Comparison of ENCODE assay signal across 14 cellular contexts in genomic region chr10:88949912-88950664, GRCh38. TPM values are rescaled to one million over a fixed set of nuclear protein-coding genes. Genes with fewer than 3 reads are reported as not detected.
DNase-seq lines count a peak whose midpoint lies in the region; ATAC-seq, FAIRE-seq and TF ChIP-seq lines count a peak whose summit lies in the region.
"Had no signal": no experiment of that assay in that cellular context is flagged by ENCODE, and none has a peak within 500 bp of the region (broad histone marks: within the 10 kb centered on the region; RNA-seq: fewer than 3 reads in every experiment).

No MANE protein-coding gene starts in this region.

- TF ChIP-seq CTCF in HEK293 (tag by site-specific recombination; IDR thresholded peaks at IDR 0.05) (no peak), VCaP (conservative IDR thresholded peaks at IDR 0.05) (no peak), hepatocyte (IDR thresholded peaks at IDR 0.05; ENCODE audit: poor library complexity) (no peak), spleen (IDR thresholded peaks at IDR 0.05 in 8 of 11, conservative IDR thresholded peaks at IDR 0.05 in 3 of 11) (no peak), pancreas (IDR thresholded peaks at IDR 0.05) (no peak)

- no peaks in the 10 kb centered on the region for H4K20me1 ChIP-seq in hepatocyte (ENCODE audit: insufficient read depth, poor library complexity, severe bottlenecking)

- CTCF ChIA-PET in HEK293 (lab: Yijun Ruan, JAX): interaction anchor here (0.6 to 1.2 kb wide), 2 partner anchors 13 to 743 kb away, joined by 3 read pairs; no protein-coding TSS in a partner anchor

- no peaks in the 10 kb centered on the region for H3K9me3 Mint-ChIP-seq in activated T-cell treated with anti-CD3 and anti-CD28 coated beads, Interleukin-2, amount 50 U/mL, for 24 hours
- H3K9me3 Mint-ChIP-seq: WTC11 had no signal

- no peak overlapping the region for H3K4me3 Mint-ChIP-seq in activated T-cell treated with anti-CD3 and anti-CD28 coated beads, Interleukin-2, amount 50 U/mL, for 24 hours
- H3K4me3 Mint-ChIP-seq: WTC11 had no signal

- H3K27me3 ChIP-seq in hepatocyte (no peaks in the 10 kb centered on the region), spleen (replicated peaks in 1 of 7) (no peaks in the 10 kb centered on the region), pancreas (no peaks in the 10 kb centered on the region)
- H3K27me3 ChIP-seq: brain microvascular endothelial cell had no signal

- WGBS in hepatocyte (ENCODE audit: low lambda C conversion rate, missing lambda C conversion rate): 63% methylated on average over 3 of the region's 3 CpGs
- WGBS in spleen, 5 donors: 55 to 80% (median 60%) methylated on average over 3 of the region's 3 CpGs
- WGBS in pancreas, 2 donors: 76 to 87% methylated on average over 3 of the region's 3 CpGs

- no peak overlapping the region for H3K27ac Mint-ChIP-seq in activated T-cell treated with anti-CD3 and anti-CD28 coated beads, Interleukin-2, amount 50 U/mL, for 24 hours

- H3K36me3 Mint-ChIP-seq in activated T-cell treated with anti-CD3 and anti-CD28 coated beads, Interleukin-2, amount 50 U/mL, for 24 hours (ENCODE audit: low read depth): peaks cover 3% of the 10 kb centered on the region
- H3K36me3 Mint-ChIP-seq: WTC11 had no signal

- H3K9me3 ChIP-seq in HEK293 (ENCODE audit: control insufficient read depth, insufficient read depth, low read depth, low read length): no peaks in the 10 kb centered on the region
- H3K9me3 ChIP-seq in hepatocyte (ENCODE audit: low read depth): no peaks in the 10 kb centered on the region
- H3K9me3 ChIP-seq in spleen: no peaks in the 10 kb centered on the region
- no peaks in the 10 kb centered on the region for H3K9me3 ChIP-seq in pancreas

- no peaks in the 10 kb centered on the region for H3K27me3 Mint-ChIP-seq in activated T-cell treated with anti-CD3 and anti-CD28 coated beads, Interleukin-2, amount 50 U/mL, for 24 hours

- DNase-seq in hepatocyte (ENCODE audit: low spot score): no peak
- DNase-seq in spleen: no peak
- no peak for DNase-seq in NCI-H2171 (lab: John Stamatoyannopoulos, UW)
- DNase-seq in activated T-cell treated with anti-CD3 and anti-CD28 coated beads, Interleukin-2, amount 50 U/mL, for 24 hours: no peak
- no peak for DNase-seq in pancreas
- DNase-seq: activated T-cell treated with anti-CD3 and anti-CD28 coated beads, Interleukin-2, amount 50 U/mL, for 1 hour; brain microvascular endothelial cell; NCI-H2227 treated with DMSO at 0.1 percent for 48 hours had no signal

- FAIRE-seq in pancreas (lab: Jason Lieb, UNC): no peak

- no peak for TF ChIP-seq POLR2A in spleen (IDR thresholded peaks at IDR 0.05)

- peak overlapping the region; percentile 59 for H3K4me2 ChIP-seq in hepatocyte

- no peak overlapping the region for H3K4me3 ChIP-seq in HEK293 (ENCODE audit: low read depth, low read length)
- no peak overlapping the region for H3K4me3 ChIP-seq in hepatocyte
- peak overlapping the region in 6 of 8 donors; percentile 2 to 48 (median 26) for H3K4me3 ChIP-seq in spleen
- no peak overlapping the region for H3K4me3 ChIP-seq in pancreas

- ATAC-seq in pancreas (no peak), esophagus mucosa (no peak)
- ATAC-seq: HCT116, sciatic nerve, WTC11 had no signal

- POLR2A ChIA-PET in HEK293 (lab: Yijun Ruan, JAX): no interaction called here

- no peak overlapping the region for H2AFZ ChIP-seq in hepatocyte

- no peaks in the 10 kb centered on the region for H3K79me2 ChIP-seq in hepatocyte

- H3K36me3 ChIP-seq in HEK293 (ENCODE audit: control insufficient read depth in 2 of 2, insufficient read depth in 1 of 2, low read length in 2 of 2) (no peaks in the 10 kb centered on the region), hepatocyte (replicated peaks; ENCODE audit: insufficient read depth, low read depth) (no peaks in the 10 kb centered on the region), spleen (peaks cover 0 to 11% (median 0%) of the 10 kb centered on the region in 6 donors), pancreas (no peaks in the 10 kb centered on the region)
- H3K36me3 ChIP-seq: brain microvascular endothelial cell had no signal

- peaks cover 10% of the 10 kb centered on the region for H3K4me1 Mint-ChIP-seq in activated T-cell treated with anti-CD3 and anti-CD28 coated beads, Interleukin-2, amount 50 U/mL, for 24 hours (ENCODE audit: low read depth)

- H3K9me2 ChIP-seq in hepatocyte (replicated peaks; ENCODE audit: insufficient read depth): no peaks in the 10 kb centered on the region

- H3K4me1 ChIP-seq in HEK293 (ENCODE audit: control insufficient read depth, insufficient read depth, low read length): peaks cover 13% of the 10 kb centered on the region
- peaks cover 25% of the 10 kb centered on the region for H3K4me1 ChIP-seq in hepatocyte (ENCODE audit: insufficient read depth)
- H3K4me1 ChIP-seq in spleen: peaks cover 0 to 14% (median 3%) of the 10 kb centered on the region in 6 donors
- H3K4me1 ChIP-seq in pancreas: no peaks in the 10 kb centered on the region

- no peak overlapping the region for H3K27ac ChIP-seq in HEK293 (ENCODE audit: extremely low read depth, low read depth, low read length)
- peak overlapping the region; percentile 80 for H3K27ac ChIP-seq in VCaP
- H3K27ac ChIP-seq in hepatocyte: peak overlapping the region; percentile 85
- H3K27ac ChIP-seq in spleen: peak overlapping the region in 6 of 8 donors; percentile 58 to 77 (median 69)
- H3K27ac ChIP-seq in pancreas: no peak overlapping the region

- intact Hi-C loops in spleen (cut with DNase I; ENCODE audit: low total_unique reads) (no loop called here), pancreas (cut with DNase I) (no loop called here)

TF ChIP-seq in HEK293, 187 proteins besides CTCF, POLR2A, EP300 and RAD21:
- TF ChIP-seq PRDM6 (tag by site-specific recombination; IDR thresholded peaks at IDR 0.05): peak; percentile 70
- TF ChIP-seq ZNF692 (tag by site-specific recombination; IDR thresholded peaks at IDR 0.05): no peak
- TF ChIP-seq YY2 (tag by site-specific recombination; IDR thresholded peaks at IDR 0.05): no peak
- TF ChIP-seq ZNF248 (tag by site-specific recombination; IDR thresholded peaks at IDR 0.05): no peak
- TF ChIP-seq, protein P1, sequence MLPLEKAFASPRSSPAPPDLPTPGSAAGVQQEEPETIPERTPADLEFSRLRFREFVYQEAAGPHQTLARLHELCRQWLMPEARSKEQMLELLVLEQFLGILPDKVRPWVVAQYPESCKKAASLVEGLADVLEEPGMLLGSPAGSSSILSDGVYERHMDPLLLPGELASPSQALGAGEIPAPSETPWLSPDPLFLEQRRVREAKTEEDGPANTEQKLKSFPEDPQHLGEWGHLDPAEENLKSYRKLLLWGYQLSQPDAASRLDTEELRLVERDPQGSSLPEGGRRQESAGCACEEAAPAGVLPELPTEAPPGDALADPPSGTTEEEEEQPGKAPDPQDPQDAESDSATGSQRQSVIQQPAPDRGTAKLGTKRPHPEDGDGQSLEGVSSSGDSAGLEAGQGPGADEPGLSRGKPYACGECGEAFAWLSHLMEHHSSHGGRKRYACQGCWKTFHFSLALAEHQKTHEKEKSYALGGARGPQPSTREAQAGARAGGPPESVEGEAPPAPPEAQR (tag by site-specific recombination; IDR thresholded peaks at IDR 0.05): no peak
- TF ChIP-seq ZFP69B (tag by site-specific recombination; IDR thresholded peaks at IDR 0.05): no peak
- no peak for TF ChIP-seq ZNF423 (tag by site-specific recombination; IDR thresholded peaks at IDR 0.05)
- TF ChIP-seq GFI1B (tag by site-specific recombination; IDR thresholded peaks at IDR 0.05): 0 out of 2 replicates have a peak, but pooled peaks have one; percentile 41
- TF ChIP-seq ZBTB17 (tag by site-specific recombination; IDR thresholded peaks at IDR 0.05): peak; percentile 62; the same call in 1 of the 2 replicates

RNA-seq across cellular contexts. Expression of gene ACTA2, which starts 2.5 kb away (rescaled TPM):
- total RNA-seq in hepatocyte (218 and 231 TPM in 2 replicates), spleen (1,000 to 10,000 TPM in 1 of 7 donors, 100 to 1,000 TPM in 6; 128 to 1,421 (median 242) TPM), pancreas (10 to 100 TPM in 4 of 6 donors, 1 to 10 TPM in 2; 8.1 to 78.7 (median 17.5) TPM), esophagus mucosa (53.0 TPM)
- polyA plus RNA-seq in hepatocyte (207 and 251 TPM in 2 replicates), spleen (100 to 1,000 TPM; 104 to 324 (median 224) TPM), pancreas (10 to 100 TPM; 58.0 to 78.4 TPM)

RNA-seq across cellular contexts. Expression of gene FAS, which starts 40.5 kb away (rescaled TPM):
- total RNA-seq in hepatocyte (13.9 and 14.1 TPM in 2 replicates), spleen (10 to 100 TPM; 29.9 to 50.6 (median 36.4) TPM), pancreas (10 to 100 TPM in 1 of 6 donors, 1 to 10 TPM in 5; 2.6 to 10.3 (median 4.1) TPM), esophagus mucosa (12.2 TPM)
- polyA plus RNA-seq in hepatocyte (7.3 and 8.0 TPM in 2 replicates), spleen (1 to 10 TPM; 7.6 to 9.7 (median 8.3) TPM), pancreas (1 to 10 TPM; 1.4 to 2.8 TPM)

Comparison
In these comparisons a context has a peak if more than half of its experiments do, and no peak if none do; other contexts are left out.
1. H3K27ac ChIP-seq: peak in VCaP (single experiment), hepatocyte (single experiment) and spleen (6 of 8); none in HEK293 (single experiment) and pancreas (0 of 4).
2. H3K4me3 ChIP-seq: peak in spleen (6 of 8); none in HEK293 (single experiment), hepatocyte (single experiment) and pancreas (0 of 4).